Comparison of ENCODE assay signal across 8 cellular contexts in genomic region chr15:41773729-41774061, GRCh38. TPM values are rescaled to one million over a fixed set of nuclear protein-coding genes. Genes with fewer than 3 reads are reported as not detected.
DNase-seq lines count a peak whose midpoint lies in the region; ATAC-seq and TF ChIP-seq lines count a peak whose summit lies in the region.

No MANE protein-coding gene starts in this region.

- peaks cover 6 to 20% (median 8%) of the 10 kb centered on the region in 11 experiments; a peak in 17 of 22 replicates for H3K36me3 ChIP-seq in BLaER1 treated with 17β-estradiol and CSF1 and Interleukin-3, amounts not matched to agents 10 nM and 100 nM

- H3K4me3 ChIP-seq in BLaER1 treated with 17β-estradiol and CSF1 and Interleukin-3, amounts not matched to agents 10 nM and 100 nM = peak overlapping the region; percentile 63 to 86 (median 74)
- H3K4me3 ChIP-seq in coronary artery = peak overlapping the region; percentile 81

- no peak for DNase-seq in coronary artery (ENCODE audit: low spot score)
- no peak for DNase-seq in natural killer cell
- DNase-seq in NCI-H1694 (lab: John Stamatoyannopoulos, UW) = no peak
- no peak for DNase-seq in iPS-NIHi7 (ENCODE audit: extremely low spot score)
- DNase-seq in NCI-H2227 treated with DMSO at 0.1 percent for 48 hours (lab: John Stamatoyannopoulos, UW) = no peak

- no peaks in the 10 kb centered on the region for H3K27me3 Mint-ChIP-seq in IgD-negative memory B cell
- H3K27me3 Mint-ChIP-seq in natural killer cell (ENCODE audit: low read depth in 2 of 2) = no peaks in the 10 kb centered on the region

- H3K9ac ChIP-seq in BLaER1 treated with 17β-estradiol and CSF1 and Interleukin-3, amounts not matched to agents 10 nM and 100 nM = peak overlapping the region; percentile 74 to 86 (median 82)

- H3K4me1 Mint-ChIP-seq in IgD-negative memory B cell (peaks cover 26 to 38% (median 27%) of the 10 kb centered on the region in 3 donors), natural killer cell (peaks cover 56 to 59% of the 10 kb centered on the region in 2 donors)

- peak overlapping the region; percentile 63 to 82 (median 79); a peak in 21 of 22 replicates for H3K27ac ChIP-seq in BLaER1 treated with 17β-estradiol and CSF1 and Interleukin-3, amounts not matched to agents 10 nM and 100 nM
- H3K27ac ChIP-seq in coronary artery = peak overlapping the region; percentile 89 to 90

- H3K36me3 Mint-ChIP-seq in IgD-negative memory B cell = no peaks in the 10 kb centered on the region
- H3K36me3 Mint-ChIP-seq in natural killer cell = no peaks in the 10 kb centered on the region

- H4K20me1 ChIP-seq in BLaER1 treated with 17β-estradiol and CSF1 and Interleukin-3, amounts not matched to agents 10 nM and 100 nM = peaks cover 0 to 40% (median 6%) of the 10 kb centered on the region in 11 experiments; a peak in 10 of 22 replicates

- H3K27me3 ChIP-seq in BLaER1 treated with 17β-estradiol and CSF1 and Interleukin-3, amounts not matched to agents 10 nM and 100 nM = no peaks in the 10 kb centered on the region

- intact Hi-C loops in natural killer cell (cut with micrococcal nuclease) = loop anchor here (1.0 to 5.0 kb wide), 8 partner anchors 55 to 1206 kb away; partner anchors contain the start of genes CCDC32, EHD4, JMJD7 and MGA

- H3K9me3 Mint-ChIP-seq in IgD-negative memory B cell = no peaks in the 10 kb centered on the region
- H3K9me3 Mint-ChIP-seq in natural killer cell = no peaks in the 10 kb centered on the region

- H3K4me3 Mint-ChIP-seq in IgD-negative memory B cell (peak overlapping the region; percentile 89 to 98 (median 98)), natural killer cell (peak overlapping the region; percentile 97)

- peaks cover 50 to 57% (median 55%) of the 10 kb centered on the region in 10 experiments for H3K4me1 ChIP-seq in BLaER1 treated with 17β-estradiol and CSF1 and Interleukin-3, amounts not matched to agents 10 nM and 100 nM

- no peak for TF ChIP-seq CTCF in coronary artery (IDR thresholded peaks at IDR 0.05)
- no peak for TF ChIP-seq CTCF in natural killer cell (IDR thresholded peaks at IDR 0.05)

- no peak for ATAC-seq in natural killer cell
- no peak for ATAC-seq in HG02642 (IDR thresholded peaks at IDR 0.05; ENCODE audit: poor library complexity, unreplicated experiment)

- H3K27ac Mint-ChIP-seq in IgD-negative memory B cell (peak overlapping the region; percentile 95 to 98 (median 96)), natural killer cell (peak overlapping the region; percentile 93 to 94)

- H3K9me3 ChIP-seq in BLaER1 treated with 17β-estradiol and CSF1 and Interleukin-3, amounts not matched to agents 10 nM and 100 nM (replicated peaks in 1 of 11) = no peaks in the 10 kb centered on the region

- H3K4me2 ChIP-seq in BLaER1 treated with 17β-estradiol and CSF1 and Interleukin-3, amounts not matched to agents 10 nM and 100 nM = peak overlapping the region; percentile 79 to 99 (median 95)

RNA-seq across cellular contexts. Expression of gene MAPKBP1, which starts 0.6 kb away (rescaled TPM):
- polyA plus RNA-seq in IgD-negative memory B cell = 2.7 TPM
- 10 to 100 TPM; 44.8 to 55.4 (median 49.0) TPM for total RNA-seq in natural killer cell

RNA-seq across cellular contexts. Expression of gene JMJD7, which starts 54.2 kb away (rescaled TPM):
- 15.6 TPM for polyA plus RNA-seq in IgD-negative memory B cell
- 10 to 100 TPM; 20.3 to 36.4 (median 28.7) TPM for total RNA-seq in natural killer cell
